Comparison of ENCODE assay signal across 21 cellular contexts in the genomic region with DNA sequence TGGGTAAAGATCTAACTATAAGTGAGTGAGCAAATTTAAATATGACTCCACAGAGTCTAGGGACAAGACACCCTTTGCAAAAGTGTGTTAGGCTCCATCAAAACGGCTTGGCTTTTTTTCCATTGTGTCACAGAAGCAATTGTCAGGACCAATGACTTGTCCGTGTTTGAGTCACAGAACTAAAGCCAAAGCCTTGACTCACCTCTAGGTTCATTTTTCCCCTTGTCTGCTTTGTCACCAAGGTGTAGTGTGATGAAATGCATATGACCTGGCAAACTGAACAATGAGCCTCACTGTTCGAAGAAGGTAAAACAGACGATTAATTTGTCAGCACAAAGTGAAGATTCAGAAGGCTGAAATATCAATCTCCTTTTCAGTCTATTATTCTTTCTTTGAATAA.
DNase-seq lines count a peak whose midpoint lies in the region; TF ChIP-seq lines count a peak whose summit lies in the region.
"Had no signal": no experiment of that assay in that cellular context is flagged by ENCODE, and none has a peak within 500 bp of the region (broad histone marks: within the 10 kb centered on the region; RNA-seq: fewer than 3 reads in every experiment).

No MANE protein-coding gene starts in this region.

- DNase-seq in GM23248 (peak; percentile 90), NCI-H1048 (lab: John Stamatoyannopoulos, UW) (peak; percentile 53), mammary epithelial cell (peak; percentile 94), progenitor cell of endocrine pancreas (ENCODE audit: low spot score, unreplicated experiment) (no peak), MV-4-11 (lab: John Stamatoyannopoulos, UW) (no peak), DMS53 treated with DMSO at 0.1 percent for 48 hours (lab: John Stamatoyannopoulos, UW; ENCODE audit: unreplicated experiment) (no peak)
- DNase-seq in activated T-helper 2 cell treated with anti-CD3 and anti-CD28 coated beads, Interferon-gamma antibody, Interleukin-2, Interleukin-4, amounts not matched to agents 10 μg/mL and 5 μg/mL and 100 μg/mL, durations not matched to agents 14 hours and 24 hours and 36 hours (ENCODE audit: low spot score): no peak
- DNase-seq: activated CD4-positive, alpha-beta T cell treated with anti-CD3 and anti-CD28 coated beads for 1 hour; activated CD8-positive, alpha-beta memory T cell treated with anti-CD3 and anti-CD28 coated beads, Interleukin-2, amount 50 U/mL, for 4 hours; activated naive CD4-positive, alpha-beta T cell treated with anti-CD3 and anti-CD28 coated beads, Interleukin-2, amount 10 ng/mL, durations not matched to agents 7 days and 5 days; brain microvascular endothelial cell; heart left ventricle; naive thymus-derived CD4-positive, alpha-beta T cell; NCI-H1694 treated with DMSO at 0.1 percent for 48 hours; NCI-H446; SHP77 treated with DMSO at 0.1 percent for 48 hours; small intestine; testis had no signal

- peaks cover 28% of the 10 kb centered on the region for H3K4me1 ChIP-seq in GM23248 (ENCODE audit: insufficient read depth)
- peaks cover 19% of the 10 kb centered on the region for H3K4me1 ChIP-seq in mammary epithelial cell (ENCODE audit: insufficient read depth, low read length)
- H3K4me1 ChIP-seq: testis had no signal

- H3F3A ChIP-seq in GM23248 (ENCODE audit: insufficient read depth): peaks cover 35% of the 10 kb centered on the region

- peaks cover 3% of the 10 kb centered on the region for H3K4me1 Mint-ChIP-seq in progenitor cell of endocrine pancreas (ENCODE audit: low read depth)
- H3K4me1 Mint-ChIP-seq in activated T-helper 2 cell treated with anti-CD3 and anti-CD28 coated beads, Interferon-gamma antibody, Interleukin-2, Interleukin-4, amounts not matched to agents 10 μg/mL and 5 μg/mL and 100 μg/mL, durations not matched to agents 14 hours and 24 hours and 36 hours (ENCODE audit: low read depth): peaks cover 16% of the 10 kb centered on the region
- H3K4me1 Mint-ChIP-seq: activated naive CD4-positive, alpha-beta T cell treated with anti-CD3 and anti-CD28 coated beads, Interleukin-2, amount 10 ng/mL, durations not matched to agents 7 days and 5 days had no signal

- H3K4me3 ChIP-seq in GM23248 (no peak overlapping the region), mammary epithelial cell (replicated peaks in 1 of 3; ENCODE audit: insufficient read depth in 1 of 3, low read depth in 2 of 3, low read length in 3 of 3) (no peak overlapping the region)
- H3K4me3 ChIP-seq: HAP-1, heart left ventricle, testis had no signal

- H3K27ac Mint-ChIP-seq in progenitor cell of endocrine pancreas: peak overlapping the region; percentile 33
- no peak overlapping the region for H3K27ac Mint-ChIP-seq in activated T-helper 2 cell treated with anti-CD3 and anti-CD28 coated beads, Interferon-gamma antibody, Interleukin-2, Interleukin-4, amounts not matched to agents 10 μg/mL and 5 μg/mL and 100 μg/mL, durations not matched to agents 14 hours and 24 hours and 36 hours
- H3K27ac Mint-ChIP-seq: activated naive CD4-positive, alpha-beta T cell treated with anti-CD3 and anti-CD28 coated beads, Interleukin-2, amount 10 ng/mL, durations not matched to agents 7 days and 5 days; naive thymus-derived CD4-positive, alpha-beta T cell; T-helper 2 cell treated with Interferon-gamma antibody and Interleukin-4, amounts not matched to agents 5 μg/mL and 100 μg/mL, for 36 hours had no signal

- H3K4me3 Mint-ChIP-seq in progenitor cell of endocrine pancreas (ENCODE audit: low read depth): no peak overlapping the region
- H3K4me3 Mint-ChIP-seq in activated T-helper 2 cell treated with anti-CD3 and anti-CD28 coated beads, Interferon-gamma antibody, Interleukin-2, Interleukin-4, amounts not matched to agents 10 μg/mL and 5 μg/mL and 100 μg/mL, durations not matched to agents 14 hours and 24 hours and 36 hours (ENCODE audit: low read depth): no peak overlapping the region
- H3K4me3 Mint-ChIP-seq: activated naive CD4-positive, alpha-beta T cell treated with anti-CD3 and anti-CD28 coated beads, Interleukin-2, amount 10 ng/mL, durations not matched to agents 7 days and 5 days; naive thymus-derived CD4-positive, alpha-beta T cell; T-helper 2 cell treated with Interferon-gamma antibody and Interleukin-4, amounts not matched to agents 5 μg/mL and 100 μg/mL, for 36 hours had no signal

- no TSS peak for BruUV-seq in mammary epithelial cell (replicated peaks; lab: Mats Ljungman, UMichigan)

- H3K9me2 ChIP-seq in GM23248 (ENCODE audit: insufficient read depth): no peaks in the 10 kb centered on the region

- intact Hi-C loops in mammary epithelial cell (cut with micrococcal nuclease): no loop called here
- intact Hi-C loops in activated T-helper 2 cell treated with anti-CD3 and anti-CD28 coated beads, Interferon-gamma antibody, Interleukin-2, Interleukin-4, amounts not matched to agents 10 μg/mL and 5 μg/mL and 100 μg/mL, durations not matched to agents 14 hours and 24 hours and 36 hours (cut with micrococcal nuclease): no loop called here

- H3K27ac ChIP-seq in GM23248 (peak overlapping the region; percentile 54), mammary epithelial cell (ENCODE audit: insufficient read depth, low read depth, low read length) (peak overlapping the region; percentile 31)
- H3K27ac ChIP-seq: brain microvascular endothelial cell, C4-2B, heart left ventricle, testis had no signal

- H3K9ac ChIP-seq in GM23248: 0 out of 2 replicates have a peak overlapping the region, but pooled peaks have one; percentile 4
- H3K9ac ChIP-seq in mammary epithelial cell (ENCODE audit: insufficient read depth, low read length): no peak overlapping the region

- CTCF ChIA-PET in mammary epithelial cell (lab: Charles Lee; ENCODE audit: low non-redundant PET): no interaction called here

- no peak for TF ChIP-seq CTCF in mammary epithelial cell (conservative IDR thresholded peaks at IDR 0.05 in 1 of 2, IDR thresholded peaks at IDR 0.05 in 1 of 2; ENCODE audit: extremely low read depth in 1 of 2, insufficient read depth in 1 of 2, low read depth in 1 of 2, low read length in 2 of 2)
- no peak for TF ChIP-seq CTCF in progenitor cell of endocrine pancreas (IDR thresholded peaks at IDR 0.05; ENCODE audit: unreplicated experiment)

- no peaks in the 10 kb centered on the region for H3K27me3 ChIP-seq in GM23248 (replicated peaks; ENCODE audit: insufficient read depth)
- H3K27me3 ChIP-seq in mammary epithelial cell (ENCODE audit: insufficient read depth, low read length): no peaks in the 10 kb centered on the region
- H3K27me3 ChIP-seq: brain microvascular endothelial cell, heart left ventricle, testis had no signal

- no peaks in the 10 kb centered on the region for H3K9me3 Mint-ChIP-seq in progenitor cell of endocrine pancreas (ENCODE audit: low read depth)
- H3K9me3 Mint-ChIP-seq in activated T-helper 2 cell treated with anti-CD3 and anti-CD28 coated beads, Interferon-gamma antibody, Interleukin-2, Interleukin-4, amounts not matched to agents 10 μg/mL and 5 μg/mL and 100 μg/mL, durations not matched to agents 14 hours and 24 hours and 36 hours: peaks cover 12% of the 10 kb centered on the region
- H3K9me3 Mint-ChIP-seq: activated naive CD4-positive, alpha-beta T cell treated with anti-CD3 and anti-CD28 coated beads, Interleukin-2, amount 10 ng/mL, durations not matched to agents 7 days and 5 days; naive thymus-derived CD4-positive, alpha-beta T cell; T-helper 2 cell treated with Interferon-gamma antibody and Interleukin-4, amounts not matched to agents 5 μg/mL and 100 μg/mL, for 36 hours had no signal

- H4K20me1 ChIP-seq in GM23248 (ENCODE audit: insufficient read depth) (no peaks in the 10 kb centered on the region), mammary epithelial cell (ENCODE audit: insufficient read depth, low read length) (no peaks in the 10 kb centered on the region)

- whole genome bisulfite sequencing in GM23248 (ENCODE audit: low coverage in 1 of 2, low lambda C conversion rate in 2 of 2, missing lambda C conversion rate in 2 of 2), 2 experiments: 9 to 14% methylated on average over 4 of the region's 4 CpGs
- WGBS in mammary epithelial cell (ENCODE audit: low coverage, missing lambda C conversion rate): 3% methylated on average over 4 of the region's 4 CpGs

- no peaks in the 10 kb centered on the region for H3K27me3 Mint-ChIP-seq in progenitor cell of endocrine pancreas
- H3K27me3 Mint-ChIP-seq in activated T-helper 2 cell treated with anti-CD3 and anti-CD28 coated beads, Interferon-gamma antibody, Interleukin-2, Interleukin-4, amounts not matched to agents 10 μg/mL and 5 μg/mL and 100 μg/mL, durations not matched to agents 14 hours and 24 hours and 36 hours (ENCODE audit: low read depth): no peaks in the 10 kb centered on the region
- H3K27me3 Mint-ChIP-seq: activated naive CD4-positive, alpha-beta T cell treated with anti-CD3 and anti-CD28 coated beads, Interleukin-2, amount 10 ng/mL, durations not matched to agents 7 days and 5 days had no signal

- H3K9me3 ChIP-seq in GM23248 (ENCODE audit: low read depth) (no peaks in the 10 kb centered on the region), mammary epithelial cell (replicated peaks; ENCODE audit: insufficient read depth, low read length) (no peaks in the 10 kb centered on the region)
- H3K9me3 ChIP-seq: HAP-1, heart left ventricle, testis had no signal

- dilution Hi-C loops in mammary epithelial cell (cut with HindIII; ENCODE audit: low sequenced_read_pairs): no loop called here

- H3K4me2 ChIP-seq in GM23248 (ENCODE audit: unreplicated experiment) (peak overlapping the region; percentile 33), mammary epithelial cell (ENCODE audit: insufficient read depth, low read depth, low read length) (no peak overlapping the region)

- H3K36me3 ChIP-seq in GM23248 (ENCODE audit: low read depth): no peaks in the 10 kb centered on the region
- no peaks in the 10 kb centered on the region for H3K36me3 ChIP-seq in mammary epithelial cell (ENCODE audit: insufficient read depth, low read length)
- H3K36me3 ChIP-seq: brain microvascular endothelial cell, HAP-1, heart left ventricle had no signal

- peaks cover 3% of the 10 kb centered on the region for H3K36me3 Mint-ChIP-seq in progenitor cell of endocrine pancreas (ENCODE audit: insufficient read depth)
- H3K36me3 Mint-ChIP-seq in activated T-helper 2 cell treated with anti-CD3 and anti-CD28 coated beads, Interferon-gamma antibody, Interleukin-2, Interleukin-4, amounts not matched to agents 10 μg/mL and 5 μg/mL and 100 μg/mL, durations not matched to agents 14 hours and 24 hours and 36 hours (ENCODE audit: low read depth): peaks cover 3% of the 10 kb centered on the region
- H3K36me3 Mint-ChIP-seq: activated naive CD4-positive, alpha-beta T cell treated with anti-CD3 and anti-CD28 coated beads, Interleukin-2, amount 10 ng/mL, durations not matched to agents 7 days and 5 days had no signal

- in situ Hi-C loops in GM23248 (cut with MboI) (no loop called here), mammary epithelial cell (cut with MboI; ENCODE audit: low sequenced_read_pairs in 2 of 2) (no loop called here)

- peaks cover 20% of the 10 kb centered on the region; the same call in 1 of the 2 replicates for H3K79me2 ChIP-seq in GM23248 (ENCODE audit: insufficient read depth)
- H3K79me2 ChIP-seq in mammary epithelial cell (ENCODE audit: insufficient read depth, low read length): no peaks in the 10 kb centered on the region

- H2AFZ ChIP-seq in GM23248 (no peak overlapping the region), mammary epithelial cell (ENCODE audit: low read depth, low read length) (peak overlapping the region; percentile 29)

Comparison
In these comparisons a context has a peak if more than half of its experiments do, and no peak if none do; other contexts are left out.
1. DNase-seq: peak in GM23248 (single experiment), NCI-H1048 (single experiment) and mammary epithelial cell (single experiment); none in progenitor cell of endocrine pancreas (single experiment), MV-4-11 (single experiment), activated T-helper 2 cell treated with anti-CD3 and anti-CD28 coated beads, Interferon-gamma antibody, Interleukin-2, Interleukin-4, amounts not matched to agents 10 μg/mL and 5 μg/mL and 100 μg/mL, durations not matched to agents 14 hours and 24 hours and 36 hours (single experiment) and DMS53 treated with DMSO at 0.1 percent for 48 hours (single experiment).